In the genomic region with DNA sequence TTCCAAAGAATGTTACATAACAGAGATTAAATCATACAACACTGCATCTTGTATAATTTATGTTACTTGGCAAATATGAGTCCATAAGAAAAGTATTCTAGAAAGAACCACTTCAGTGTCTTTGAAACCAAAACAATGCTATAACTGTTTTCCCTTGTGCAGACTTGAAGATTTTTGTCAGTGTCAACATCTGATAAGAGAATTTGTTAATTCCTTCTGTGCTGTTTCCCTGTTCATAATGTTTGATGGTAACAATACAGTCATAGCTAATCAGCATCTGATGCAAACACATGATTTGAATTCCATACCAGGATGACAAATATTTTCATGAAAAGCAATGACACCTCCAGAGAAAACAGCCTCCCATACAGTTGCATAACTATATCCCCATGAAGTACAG, we compare ENCODE assay signal across 18 cellular contexts.
DNase-seq lines count a peak whose midpoint lies in the region; ATAC-seq and TF ChIP-seq lines count a peak whose summit lies in the region.
"Had no signal": no experiment of that assay in that cellular context is flagged by ENCODE, and none has a peak within 500 bp of the region (broad histone marks: within the 10 kb centered on the region; RNA-seq: fewer than 3 reads in every experiment).

No MANE protein-coding gene starts in this region.

- no peaks in the 10 kb centered on the region for H3K9me3 ChIP-seq in PC-3 (ENCODE audit: low read length)
- H3K9me3 ChIP-seq: MG63, right lobe of liver had no signal

- CTCF ChIA-PET in PC-3 (lab: Charles Lee) = interaction anchor here (0.5 kb wide), 1 partner anchor 92 kb away, joined by 3 read pairs; no protein-coding TSS in a partner anchor

- H3K9me2 ChIP-seq in PC-3 (replicated peaks; ENCODE audit: low read length) = no peaks in the 10 kb centered on the region

- H3K36me3 ChIP-seq in PC-3 (ENCODE audit: low read depth, low read length) = no peaks in the 10 kb centered on the region
- H3K36me3 ChIP-seq: MG63, right lobe of liver had no signal

- BruUV-seq in PC-3 (replicated peaks; lab: Mats Ljungman, UMichigan) = no TSS peak

- POLR2A ChIA-PET in PC-3 (lab: Charles Lee; ENCODE audit: unreplicated experiment) = no interaction called here

- peaks cover 36% of the 10 kb centered on the region for H3K4me1 Mint-ChIP-seq in osteocyte (ENCODE audit: unreplicated experiment)
- H3K4me1 Mint-ChIP-seq: activated CD4-positive, alpha-beta T cell treated with anti-CD3 and anti-CD28 coated beads, Interleukin-2, amount 10 ng/mL, durations not matched to agents 7 days and 5 days; activated naive CD4-positive, alpha-beta T cell treated with anti-CD3 and anti-CD28 coated beads, Interleukin-2, amount 10 ng/mL, durations not matched to agents 7 days and 5 days had no signal

- H3K4me1 ChIP-seq in PC-3 (ENCODE audit: insufficient read depth, low read length) = peaks cover 30% of the 10 kb centered on the region
- H3K4me1 ChIP-seq: right lobe of liver had no signal

- TF ChIP-seq CTCF in PC-3 (conservative IDR thresholded peaks at IDR 0.05; ENCODE audit: low read depth, low read length) (no peak), osteocyte (IDR thresholded peaks at IDR 0.05) (no peak)

- H3K36me3 Mint-ChIP-seq in osteocyte (ENCODE audit: unreplicated experiment) = peaks cover 15% of the 10 kb centered on the region
- H3K36me3 Mint-ChIP-seq: activated naive CD4-positive, alpha-beta T cell treated with anti-CD3 and anti-CD28 coated beads, Interleukin-2, amount 10 ng/mL, durations not matched to agents 7 days and 5 days; brain had no signal

- intact Hi-C loops in PC-3 (cut with micrococcal nuclease) = loop anchor here (1.0 to 2.0 kb wide), 2 partner anchors 86 to 137 kb away; no protein-coding TSS in a partner anchor

- ATAC-seq in PC-3 = peak; percentile 48
- ATAC-seq in GM19452 (IDR thresholded peaks at IDR 0.05; ENCODE audit: unreplicated experiment) = no peak
- ATAC-seq: HCT116, right lobe of liver had no signal

- H3K27ac Mint-ChIP-seq in osteocyte (ENCODE audit: unreplicated experiment) = peak overlapping the region; percentile 36
- H3K27ac Mint-ChIP-seq: activated CD4-positive, alpha-beta T cell treated with anti-CD3 and anti-CD28 coated beads, Interleukin-2, amount 10 ng/mL, durations not matched to agents 7 days and 5 days; activated naive CD4-positive, alpha-beta T cell treated with anti-CD3 and anti-CD28 coated beads, Interleukin-2, amount 10 ng/mL, durations not matched to agents 7 days and 5 days; brain had no signal

- no peaks in the 10 kb centered on the region for H4K20me1 ChIP-seq in PC-3 (ENCODE audit: low read length)

- H3K9me3 Mint-ChIP-seq in osteocyte (ENCODE audit: unreplicated experiment) = no peaks in the 10 kb centered on the region
- H3K9me3 Mint-ChIP-seq: activated CD4-positive, alpha-beta T cell treated with anti-CD3 and anti-CD28 coated beads, Interleukin-2, amount 10 ng/mL, durations not matched to agents 7 days and 5 days; activated naive CD4-positive, alpha-beta T cell treated with anti-CD3 and anti-CD28 coated beads, Interleukin-2, amount 10 ng/mL, durations not matched to agents 7 days and 5 days; brain; neural crest cell had no signal

- no peaks in the 10 kb centered on the region for H3K27me3 ChIP-seq in PC-3 (ENCODE audit: low read length)
- H3K27me3 ChIP-seq: MG63, right lobe of liver had no signal

- peak overlapping the region; percentile 7; the same call in 1 of the 2 replicates for H3K4me3 ChIP-seq in PC-3 (ENCODE audit: low read length)
- H3K4me3 ChIP-seq: MG63, right lobe of liver had no signal

- peak; percentile 64 for DNase-seq in EH (ENCODE audit: low read depth)
- peak; percentile 66 for DNase-seq in PC-3
- peak; percentile 51 for DNase-seq in epithelial cell of prostate (ENCODE audit: low read depth, low spot score)
- DNase-seq in osteocyte (ENCODE audit: extremely low spot score, unreplicated experiment) = no peak
- DNase-seq in iPS-NIHi11 (ENCODE audit: low spot score) = no peak
- no peak for DNase-seq in cerebellum (ENCODE audit: low spot score)
- DNase-seq in DMS 273 (lab: John Stamatoyannopoulos, UW; ENCODE audit: unreplicated experiment) = no peak
- DNase-seq: activated CD4-positive, alpha-beta T cell treated with anti-CD3 and anti-CD28 coated beads, Interleukin-2, amount 10 ng/mL, durations not matched to agents 7 days and 5 days; activated naive CD4-positive, alpha-beta T cell treated with anti-CD3 and anti-CD28 coated beads, Interleukin-2, amount 10 ng/mL, durations not matched to agents 7 days and 5 days; effector CD8-positive, alpha-beta T cell; MG63; NCI-H187; NCI-H510A treated with DMSO at 0.1 percent for 48 hours; right lobe of liver had no signal

- H3K9ac ChIP-seq in PC-3 (ENCODE audit: low read length) = no peak overlapping the region

- H3F3A ChIP-seq in PC-3 (ENCODE audit: low read length, unreplicated experiment) = peaks cover 5% of the 10 kb centered on the region

- H3K4me2 ChIP-seq in PC-3 (ENCODE audit: low read length) = peak overlapping the region; percentile 55

- H3K79me2 ChIP-seq in PC-3 (ENCODE audit: low read length) = no peaks in the 10 kb centered on the region

- no peak overlapping the region for H2AFZ ChIP-seq in PC-3 (ENCODE audit: low read length)

- H3K27ac ChIP-seq in PC-3 (ENCODE audit: low read length) (peak overlapping the region; percentile 60), epithelial cell of prostate (peak overlapping the region; percentile 79)
- H3K27ac ChIP-seq: right lobe of liver had no signal

- no peak overlapping the region for H3K4me3 Mint-ChIP-seq in osteocyte (ENCODE audit: unreplicated experiment)
- H3K4me3 Mint-ChIP-seq: activated CD4-positive, alpha-beta T cell treated with anti-CD3 and anti-CD28 coated beads, Interleukin-2, amount 10 ng/mL, durations not matched to agents 7 days and 5 days; activated naive CD4-positive, alpha-beta T cell treated with anti-CD3 and anti-CD28 coated beads, Interleukin-2, amount 10 ng/mL, durations not matched to agents 7 days and 5 days; brain; neural crest cell had no signal

- no peaks in the 10 kb centered on the region for H3K27me3 Mint-ChIP-seq in osteocyte (ENCODE audit: unreplicated experiment)
- H3K27me3 Mint-ChIP-seq: activated naive CD4-positive, alpha-beta T cell treated with anti-CD3 and anti-CD28 coated beads, Interleukin-2, amount 10 ng/mL, durations not matched to agents 7 days and 5 days; brain had no signal

Comparison
In these comparisons a context has a peak if more than half of its experiments do, and no peak if none do; other contexts are left out.
1. DNase-seq: peak in EH (single experiment), PC-3 (single experiment) and epithelial cell of prostate (single experiment); none in osteocyte (single experiment), iPS-NIHi11 (single experiment), cerebellum (single experiment) and DMS 273 (single experiment).